ENCODE assay signal across 16 cellular contexts in the genomic region with DNA sequence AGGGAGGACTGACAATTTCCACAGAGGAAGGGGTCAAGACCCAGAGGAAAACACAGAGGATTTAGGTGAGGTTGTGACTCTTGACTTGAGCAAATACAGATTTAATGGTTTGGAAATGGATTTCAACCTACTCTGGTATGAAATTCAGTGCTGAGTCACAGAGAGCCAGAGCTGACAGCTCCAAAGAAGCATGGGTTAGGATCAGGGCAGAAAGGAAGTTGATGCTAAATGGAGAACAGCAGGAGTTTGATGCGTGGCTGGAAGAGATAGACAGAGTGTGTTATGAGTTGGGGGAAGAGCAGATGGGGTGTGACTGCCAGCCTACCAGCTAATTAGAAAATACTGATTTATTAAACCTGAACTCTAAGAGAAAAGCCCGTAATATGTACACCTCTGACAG.
A peak's percentile ranks its signal among the peaks of the same experiment; 100 is the strongest.
DNase-seq lines count a peak whose midpoint lies in the region; ATAC-seq and TF ChIP-seq lines count a peak whose summit lies in the region.
"Had no signal": no experiment of that assay in that cellular context is flagged by ENCODE, and none has a peak within 500 bp of the region (broad histone marks: within the 10 kb centered on the region; RNA-seq: fewer than 3 reads in every experiment).

No MANE protein-coding gene starts in this region.

- no peak overlapping the region for H4K91ac ChIP-seq in mesenchymal stem cell (ENCODE audit: low read length)

- H2BK15ac ChIP-seq in mesenchymal stem cell (ENCODE audit: low read depth, poor library complexity, severe bottlenecking) = no peak overlapping the region

- no peak overlapping the region for H4K8ac ChIP-seq in mesenchymal stem cell (ENCODE audit: low read length)

- intact Hi-C loops in stomach (cut with DNase I; ENCODE audit: low total_unique reads) = no loop called here
- intact Hi-C loops in heart left ventricle (cut with DNase I) = no loop called here

- H3K4me3 ChIP-seq in cardiac fibroblast (replicated peaks in 1 of 2; ENCODE audit: low read depth in 2 of 2, low read length in 2 of 2) (no peak overlapping the region), mesenchymal stem cell (ENCODE audit: insufficient read depth in 1 of 2, low read depth in 1 of 2, low read length in 2 of 2) (no peak overlapping the region), stomach (no peak overlapping the region), heart left ventricle (no peak overlapping the region)
- no peak overlapping the region for H3K4me3 ChIP-seq in effector memory CD4-positive, alpha-beta T cell (ENCODE audit: insufficient read depth, low read depth, low read length, poor library complexity, severe bottlenecking)
- H3K4me3 ChIP-seq: BLaER1, lung, pancreas, SK-N-MC, smooth muscle cell, thoracic aorta had no signal

- no peaks in the 10 kb centered on the region for H3K9me3 Mint-ChIP-seq in glutamatergic neuron (ENCODE audit: unreplicated experiment)

- H3K27me3 Mint-ChIP-seq in glutamatergic neuron (ENCODE audit: unreplicated experiment) = no peaks in the 10 kb centered on the region

- TF ChIP-seq CTCF in cardiac fibroblast (IDR thresholded peaks at IDR 0.05; ENCODE audit: low read depth, low read length) (no peak), stomach (IDR thresholded peaks at IDR 0.05) (no peak), heart left ventricle (IDR thresholded peaks at IDR 0.05) (no peak), glutamatergic neuron (IDR thresholded peaks at IDR 0.05; ENCODE audit: partially characterized antibody, unreplicated experiment) (no peak)

- H3K4me2 ChIP-seq in mesenchymal stem cell (ENCODE audit: low read length, poor library complexity, severe bottlenecking) = no peak overlapping the region
- H3K4me2 ChIP-seq: BLaER1, smooth muscle cell had no signal

- peaks cover 3% of the 10 kb centered on the region for H3K4me1 Mint-ChIP-seq in glutamatergic neuron (ENCODE audit: low read depth, unreplicated experiment)

- H2BK5ac ChIP-seq in mesenchymal stem cell (ENCODE audit: low read depth, low read length, poor library complexity, severe bottlenecking) = no peak overlapping the region

- no peak for TF ChIP-seq POLR2A in stomach (IDR thresholded peaks at IDR 0.05)
- no peak for TF ChIP-seq POLR2A in heart left ventricle (IDR thresholded peaks at IDR 0.05)

- H3K9ac ChIP-seq in mesenchymal stem cell (ENCODE audit: low read length) = no peak overlapping the region
- H3K9ac ChIP-seq: BLaER1 had no signal

- H2AFZ ChIP-seq in mesenchymal stem cell (ENCODE audit: low read depth, low read length) = no peak overlapping the region

- H3K27ac Mint-ChIP-seq in glutamatergic neuron (ENCODE audit: unreplicated experiment) = no peak overlapping the region

- DNase-seq in GM03348 (ENCODE audit: low spot score) (peak; percentile 24), NCI-H146 (lab: John Stamatoyannopoulos, UW) (peak; percentile 44), cardiac fibroblast (ENCODE audit: low read depth in 2 of 2) (peak; percentile 6 to 18), mesenchymal stem cell (peak; percentile 1), stomach (no peak), heart left ventricle (no peak), glutamatergic neuron (no peak)
- DNase-seq in effector memory CD4-positive, alpha-beta T cell = no peak
- DNase-seq: activated CD4-positive, CD25-positive, alpha-beta regulatory T cell treated with anti-CD3 and anti-CD28 coated beads, Interleukin-2, amount 50 U/mL, for 72 hours; NCI-H1930; pancreas had no signal

- no peaks in the 10 kb centered on the region for H3K36me3 Mint-ChIP-seq in glutamatergic neuron (ENCODE audit: unreplicated experiment)

- H2BK120ac ChIP-seq in mesenchymal stem cell (ENCODE audit: low read depth, low read length) = no peak overlapping the region

- H3K27ac ChIP-seq in mesenchymal stem cell (ENCODE audit: low read length, poor library complexity, severe bottlenecking) (no peak overlapping the region), stomach (no peak overlapping the region), heart left ventricle (no peak overlapping the region)
- no peak overlapping the region for H3K27ac ChIP-seq in effector memory CD4-positive, alpha-beta T cell (ENCODE audit: insufficient read depth, low read length, poor library complexity, severe bottlenecking)
- H3K27ac ChIP-seq: BLaER1, pancreas, SK-N-MC, thoracic aorta had no signal

- H3K14ac ChIP-seq in mesenchymal stem cell (ENCODE audit: low read length in 2 of 2) = no peak overlapping the region

- H3K4ac ChIP-seq in mesenchymal stem cell (ENCODE audit: low read depth in 1 of 2, low read length in 2 of 2) = no peak overlapping the region

- no peak for TF ChIP-seq EP300 in stomach (IDR thresholded peaks at IDR 0.05)

- H3K9me3 ChIP-seq in mesenchymal stem cell (ENCODE audit: control insufficient read depth, low read length) (no peaks in the 10 kb centered on the region), stomach (no peaks in the 10 kb centered on the region), heart left ventricle (no peaks in the 10 kb centered on the region)
- H3K9me3 ChIP-seq in effector memory CD4-positive, alpha-beta T cell (ENCODE audit: control insufficient read depth, low read length) = no peaks in the 10 kb centered on the region
- H3K9me3 ChIP-seq: BLaER1, pancreas, thoracic aorta had no signal

- H3K36me3 ChIP-seq in mesenchymal stem cell (ENCODE audit: control insufficient read depth in 1 of 2, insufficient read depth in 2 of 2, low read depth in 1 of 2, low read length in 2 of 2) = no peaks in the 10 kb centered on the region
- no peaks in the 10 kb centered on the region for H3K36me3 ChIP-seq in stomach
- no peaks in the 10 kb centered on the region for H3K36me3 ChIP-seq in heart left ventricle
- H3K36me3 ChIP-seq in effector memory CD4-positive, alpha-beta T cell (ENCODE audit: control insufficient read depth, insufficient read depth, low read length) = no peaks in the 10 kb centered on the region
- H3K36me3 ChIP-seq: BLaER1, pancreas, thoracic aorta had no signal

- H3K23ac ChIP-seq in mesenchymal stem cell (ENCODE audit: low read length in 2 of 2) = no peak overlapping the region

- no peak overlapping the region for H3K4me3 Mint-ChIP-seq in glutamatergic neuron (ENCODE audit: unreplicated experiment)

- no peaks in the 10 kb centered on the region for H3K79me1 ChIP-seq in mesenchymal stem cell (replicated peaks; ENCODE audit: low read length, poor library complexity, severe bottlenecking)

- no peak for ATAC-seq in heart left ventricle
- ATAC-seq: pancreas had no signal

- H3K4me1 ChIP-seq in mesenchymal stem cell (ENCODE audit: control insufficient read depth, insufficient read depth, low read depth, low read length) (no peaks in the 10 kb centered on the region), stomach (no peaks in the 10 kb centered on the region), heart left ventricle (no peaks in the 10 kb centered on the region)
- H3K4me1 ChIP-seq in effector memory CD4-positive, alpha-beta T cell (ENCODE audit: control insufficient read depth, insufficient read depth, low read length, poor library complexity, severe bottlenecking) = no peaks in the 10 kb centered on the region
- H3K4me1 ChIP-seq: BLaER1, pancreas had no signal

- H3K27me3 ChIP-seq in mesenchymal stem cell (ENCODE audit: control insufficient read depth in 1 of 2, insufficient read depth in 1 of 2, low read length in 2 of 2) (no peaks in the 10 kb centered on the region), stomach (no peaks in the 10 kb centered on the region), heart left ventricle (no peaks in the 10 kb centered on the region)
- H3K27me3 ChIP-seq in effector memory CD4-positive, alpha-beta T cell (replicated peaks; ENCODE audit: control insufficient read depth, insufficient read depth, low read length, poor library complexity, severe bottlenecking) = no peaks in the 10 kb centered on the region
- H3K27me3 ChIP-seq: BLaER1, pancreas had no signal

- WGBS in mesenchymal stem cell = 14% methylated on average over 1 of the region's 2 CpGs
- WGBS in stomach, 5 donors = 54 to 68% (median 57%) methylated on average over 2 of the region's 2 CpGs
- 48 to 54% (median 52%) methylated on average over 2 of the region's 2 CpGs for WGBS in heart left ventricle, 4 donors

- no peak overlapping the region for H2BK12ac ChIP-seq in mesenchymal stem cell (ENCODE audit: low read length in 2 of 2)

- no peak overlapping the region for H2AK5ac ChIP-seq in mesenchymal stem cell (ENCODE audit: low read length, severe bottlenecking)

- no peak overlapping the region for H3K18ac ChIP-seq in mesenchymal stem cell (ENCODE audit: low read depth in 1 of 2, low read length in 2 of 2)

Comparison
In these comparisons a context has a peak if more than half of its experiments do, and no peak if none do; other contexts are left out.
1. DNase-seq: peak in GM03348 (single experiment), NCI-H146 (single experiment), cardiac fibroblast (2 of 2) and mesenchymal stem cell (single experiment); none in stomach (single experiment), heart left ventricle (0 of 5), effector memory CD4-positive, alpha-beta T cell (0 of 3) and glutamatergic neuron (single experiment).